8 cellular contexts compared by ENCODE assay signal in the genomic region with DNA sequence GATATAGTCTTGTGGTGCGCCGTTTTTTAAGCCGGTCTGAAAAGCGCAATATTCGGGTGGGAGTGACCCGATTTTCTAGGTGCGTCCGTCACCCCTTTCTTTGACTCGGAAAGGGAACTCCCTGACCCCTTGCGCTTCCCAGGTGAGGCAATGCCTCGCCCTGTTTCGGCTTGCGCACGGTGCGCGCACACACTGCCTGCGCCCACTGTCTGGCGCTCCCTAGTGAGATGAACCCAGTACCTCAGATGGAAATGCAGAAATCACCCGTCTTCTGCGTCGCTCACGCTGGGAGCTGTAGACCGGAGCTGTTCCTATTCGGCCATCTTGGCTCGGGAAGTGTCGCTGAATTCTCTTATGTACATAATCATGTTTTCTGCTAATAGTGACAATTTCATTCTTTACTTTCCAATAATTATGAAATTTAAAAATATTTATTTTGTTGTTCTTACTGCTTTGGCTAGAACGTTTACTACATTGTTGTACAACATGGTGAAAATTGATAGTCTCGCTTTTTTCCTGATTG.
A peak's percentile ranks its signal among the peaks of the same experiment; 100 is the strongest.
DNase-seq lines count a peak whose midpoint lies in the region; ATAC-seq, FAIRE-seq and TF ChIP-seq lines count a peak whose summit lies in the region.
"Not testable (repeated sequence)": the region's sequence is repeated elsewhere in the genome, so short reads cannot be mapped to it uniquely, and the experiment has no call there.

No MANE protein-coding gene starts in this region.

- POLR2A ChIA-PET in K562 (lab: Yijun Ruan, JAX) = not testable (repeated sequence)

- not testable (repeated sequence) for FAIRE-seq in K562 (lab: Jason Lieb, UNC)

- not testable (repeated sequence) for H2AFZ ChIP-seq in GM23338
- peak overlapping the region; percentile 71 for H2AFZ ChIP-seq in K562 (ENCODE audit: low read depth, low read length)

- BruUV-seq in K562 (replicated peaks; lab: Mats Ljungman, UMichigan) = TSS peak; percentile 72

- H3K9me3 Mint-ChIP-seq in GM23338 = peaks cover 15% of the 10 kb centered on the region; the same call in 2 of the 3 replicates
- not testable (repeated sequence) for H3K9me3 Mint-ChIP-seq in osteocyte (ENCODE audit: unreplicated experiment)

- H3K9me1 ChIP-seq in K562 (ENCODE audit: control insufficient read depth, insufficient read depth, low read length) = not testable (repeated sequence)

- not testable (repeated sequence) for H3K4me1 Mint-ChIP-seq in GM23338; osteocyte (ENCODE audit: unreplicated experiment)

- CTCF ChIA-PET in K562 (lab: Yijun Ruan, JAX; ENCODE audit: low intra/inter-chr PET ratio) = not testable (repeated sequence)

- not testable (repeated sequence) for TF ChIP-seq RAD21 in K562 (CRISPR knock-in tag; conservative IDR thresholded peaks at IDR 0.05 in 1 of 2, IDR thresholded peaks at IDR 0.05 in 1 of 2)

- not testable (repeated sequence) for ATAC-seq in GM23338
- peak; percentile 57 for ATAC-seq in K562

- WGBS in K562 (ENCODE audit: insufficient coverage, low coverage, missing lambda C conversion rate) = 4% methylated on average over 18 of the region's 28 CpGs

- not testable (repeated sequence) for H3K36me3 ChIP-seq in GM23338 (ENCODE audit: insufficient read depth); K562 (ENCODE audit: control insufficient read depth, insufficient read depth, low read length)

- in situ Hi-C loops in K562 (cut with MboI) = not testable (repeated sequence)

- peak overlapping the region in 1 of 2 experiments; percentile 51; a peak in 2 of 4 replicates for H3K9ac ChIP-seq in K562 (ENCODE audit: insufficient read depth in 1 of 2, low read depth in 2 of 2, low read length in 2 of 2)

- H3K27me3 Mint-ChIP-seq in GM23338 (ENCODE audit: insufficient read depth, low read depth, poor library complexity) = not testable (repeated sequence)
- H3K27me3 Mint-ChIP-seq in osteocyte (ENCODE audit: unreplicated experiment) = peaks cover 15% of the 10 kb centered on the region

- H3K27ac Mint-ChIP-seq in GM23338; osteocyte (ENCODE audit: unreplicated experiment): not testable (repeated sequence)

- H3K4me3 ChIP-seq in GM23338 (peak overlapping the region; percentile 23; the same call in 1 of the 2 replicates), K562 (peak overlapping the region; percentile 26; the same call in 1 of the 2 replicates), fibroblast of villous mesenchyme (ENCODE audit: low read depth, low read length) (peak overlapping the region; percentile 29)

- not testable (repeated sequence) for H3K9me2 ChIP-seq in GM23338 (ENCODE audit: insufficient read depth)

- H3K4me1 ChIP-seq in GM23338 (ENCODE audit: insufficient read depth); K562 (replicated peaks in 1 of 2; ENCODE audit: control insufficient read depth in 2 of 2, insufficient read depth in 2 of 2, low read length in 2 of 2): not testable (repeated sequence)

- not testable (repeated sequence) for H3K9me3 ChIP-seq in K562 (replicated peaks; ENCODE audit: control insufficient read depth, insufficient read depth, low read depth, low read length)

- H4K20me1 ChIP-seq in GM23338 (replicated peaks; ENCODE audit: insufficient read depth); K562 (replicated peaks; ENCODE audit: control insufficient read depth, insufficient read depth, low read length): not testable (repeated sequence)

- H3K4me3 Mint-ChIP-seq in GM23338 = not testable (repeated sequence)
- peak overlapping the region; percentile 45 for H3K4me3 Mint-ChIP-seq in osteocyte (ENCODE audit: unreplicated experiment)

- TF ChIP-seq POLR2A in K562 (conservative IDR thresholded peaks at IDR 0.05) = peak; percentile 47; the same call in 1 of the 2 replicates

- peak; percentile 1 for DNase-seq in Daoy (ENCODE audit: low read depth)
- not testable (repeated sequence) for DNase-seq in GM23338 (ENCODE audit: low spot score); fibroblast of villous mesenchyme (ENCODE audit: low read depth); osteocyte (ENCODE audit: extremely low spot score, unreplicated experiment)
- DNase-seq in NCI-H2227 treated with DMSO at 0.1 percent for 48 hours (lab: John Stamatoyannopoulos, UW) = peak; percentile 39
- DNase-seq in RPMI8226 = peak; percentile 6
- DNase-seq in K562 (ENCODE audit: extremely low read depth in 1 of 4, low spot score in 3 of 4) = peak in 1 of 4 experiments; percentile 17

- H3K27ac ChIP-seq in 22Rv1 (peak overlapping the region; percentile 80), K562 (ENCODE audit: extremely low read depth, low read depth, low read length) (peak overlapping the region; percentile 47; the same call in 1 of the 3 replicates)
- not testable (repeated sequence) for H3K27ac ChIP-seq in GM23338 (ENCODE audit: low read depth)

- not testable (repeated sequence) for H3K79me2 ChIP-seq in GM23338 (replicated peaks; ENCODE audit: insufficient read depth); K562 (ENCODE audit: control insufficient read depth, insufficient read depth, low read length)

- intact Hi-C loops in K562 (cut with micrococcal nuclease) = not testable (repeated sequence)

- TF ChIP-seq CTCF in 22Rv1 (IDR thresholded peaks at IDR 0.05) = peak; percentile 30
- not testable (repeated sequence) for TF ChIP-seq CTCF in GM23338 (conservative IDR thresholded peaks at IDR 0.05; ENCODE audit: low read depth in 2 of 2); K562 (IDR thresholded peaks at IDR 0.05 in 2 of 3, conservative IDR thresholded peaks at IDR 0.05 in 1 of 3; ENCODE audit: insufficient read depth in 2 of 3, low read depth in 1 of 3, low read length in 3 of 3); fibroblast of villous mesenchyme (IDR thresholded peaks at IDR 0.05; ENCODE audit: insufficient read depth, low read depth, low read length); osteocyte (IDR thresholded peaks at IDR 0.05)

- not testable (repeated sequence) for H3K36me3 Mint-ChIP-seq in GM23338 (ENCODE audit: low read depth); osteocyte (ENCODE audit: unreplicated experiment)

- not testable (repeated sequence) for H3F3A ChIP-seq in GM23338 (replicated peaks; ENCODE audit: low read depth)

- H3K27me3 ChIP-seq in GM23338 (ENCODE audit: insufficient read depth); K562 (ENCODE audit: control insufficient read depth in 2 of 2, insufficient read depth in 2 of 2, low read length in 2 of 2): not testable (repeated sequence)

- H3K4me2 ChIP-seq in GM23338 = not testable (repeated sequence)
- peak overlapping the region; percentile 21 for H3K4me2 ChIP-seq in K562 (ENCODE audit: insufficient read depth, low read length)

- TF ChIP-seq EP300 in K562 (IDR thresholded peaks at IDR 0.05; ENCODE audit: low read length) = not testable (repeated sequence)
